11 cellular contexts compared by ENCODE assay signal in genomic region chr10:3477683-3478082, GRCh38.
DNase-seq lines count a peak whose midpoint lies in the region; ATAC-seq, FAIRE-seq and TF ChIP-seq lines count a peak whose summit lies in the region.
"Had no signal": no experiment of that assay in that cellular context is flagged by ENCODE, and none has a peak within 500 bp of the region (broad histone marks: within the 10 kb centered on the region; RNA-seq: fewer than 3 reads in every experiment).

No MANE protein-coding gene starts in this region.

- H3K9me3 ChIP-seq in SJSA1 (replicated peaks) = no peaks in the 10 kb centered on the region

- H3K27ac ChIP-seq in SJSA1 = no peak overlapping the region
- H3K27ac ChIP-seq in substantia nigra (ENCODE audit: low read depth, low read length, poor library complexity, severe bottlenecking) = no peak overlapping the region
- H3K27ac ChIP-seq: KMS-11 had no signal

- no peaks in the 10 kb centered on the region for H3K36me3 ChIP-seq in SJSA1

- TF ChIP-seq CTCF in D721Med (IDR thresholded peaks at IDR 0.05; ENCODE audit: insufficient read depth, missing control alignments) = no peak

- peak; percentile 66 for ATAC-seq in GM18867 (IDR thresholded peaks at IDR 0.05; ENCODE audit: unreplicated experiment)
- peak; percentile 34 for ATAC-seq in HG02610 (IDR thresholded peaks at IDR 0.05; ENCODE audit: unreplicated experiment)

- H3K4me3 ChIP-seq in SJSA1 = no peak overlapping the region

- H3K27me3 ChIP-seq in SJSA1 (replicated peaks) = no peaks in the 10 kb centered on the region

- FAIRE-seq in D721Med (lab: Jason Lieb, UNC) = no peak

- peaks cover 19% of the 10 kb centered on the region for H3K4me1 ChIP-seq in SJSA1 (replicated peaks)

- peak; percentile 26 to 37 for DNase-seq in SJSA1 (ENCODE audit: low read depth in 1 of 2, low spot score in 2 of 2)
- DNase-seq in renal cortical epithelial cell (ENCODE audit: low read depth) = peak; percentile 94
- no peak for DNase-seq in substantia nigra (lab: John Stamatoyannopoulos, UW)
- DNase-seq in NCI-H82 (lab: John Stamatoyannopoulos, UW) = no peak
- DNase-seq in NCI-H774 (lab: John Stamatoyannopoulos, UW) = no peak
- DNase-seq in D721Med (ENCODE audit: insufficient read length, low spot score) = no peak
- DNase-seq: caudate nucleus; stimulated activated CD4-positive, alpha-beta T cell treated with anti-CD3 and anti-CD28 coated beads, Interleukin-4, amount 100 ng/mL, for 4 hours had no signal

Comparison
In these comparisons a context has a peak if more than half of its experiments do, and no peak if none do; other contexts are left out.
1. DNase-seq: peak in SJSA1 (2 of 2) and renal cortical epithelial cell (single experiment); none in substantia nigra (0 of 49), NCI-H82 (single experiment), NCI-H774 (single experiment) and D721Med (single experiment).